Comparison of ENCODE assay signal across 8 cellular contexts in the genomic region with DNA sequence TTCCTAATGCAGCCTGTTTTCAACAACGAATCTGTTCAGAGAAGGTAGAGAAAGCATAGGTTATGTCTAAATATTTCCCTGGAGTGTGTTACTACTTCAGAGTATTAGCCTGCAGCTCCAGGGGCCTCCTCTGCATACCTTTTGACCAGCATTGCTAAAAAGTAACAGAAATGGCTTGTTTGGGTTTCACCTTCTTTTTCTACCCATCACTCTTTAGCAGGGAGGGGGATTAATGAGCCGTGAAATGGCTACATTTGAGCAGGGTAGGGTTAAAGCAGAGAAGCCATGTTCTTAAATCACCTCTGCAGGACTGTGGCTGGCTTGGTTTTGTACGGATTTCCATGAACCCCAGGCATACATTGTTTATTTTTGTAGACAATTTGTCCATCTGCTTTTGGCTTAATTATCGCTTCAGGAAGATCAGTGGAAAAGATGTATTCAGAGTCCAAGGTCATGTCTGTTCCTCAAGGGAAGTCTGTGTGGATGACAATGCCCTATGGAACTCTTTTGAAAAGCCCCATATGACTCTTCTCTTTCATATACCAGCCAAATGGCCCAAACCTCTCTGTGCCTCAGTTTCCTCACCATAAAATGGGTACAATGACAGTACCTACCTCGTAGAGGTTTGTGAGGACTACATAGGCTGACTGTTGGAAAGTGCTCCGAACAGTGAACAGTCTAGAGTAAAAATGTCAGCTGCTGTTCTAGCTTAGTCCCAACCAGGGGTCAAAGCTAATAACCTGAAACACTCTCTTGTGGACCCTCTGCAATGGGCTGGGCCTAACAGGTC.
A peak's percentile ranks its signal among the peaks of the same experiment; 100 is the strongest.
DNase-seq lines count a peak whose midpoint lies in the region; ATAC-seq, FAIRE-seq and TF ChIP-seq lines count a peak whose summit lies in the region.

No MANE protein-coding gene starts in this region.

- H3K27ac ChIP-seq in liver (ENCODE audit: low read depth in 1 of 2, low read length in 2 of 2), result peak overlapping the region; percentile 63 to 72
- H3K27ac ChIP-seq in HepG2 (ENCODE audit: extremely low read length, insufficient read depth, low read length), result no peak overlapping the region
- peak overlapping the region; percentile 51 for H3K27ac ChIP-seq in adipose tissue (ENCODE audit: low read depth, low read length)
- H3K27ac ChIP-seq in mesodermal cell (ENCODE audit: low read depth, low read length, severe bottlenecking), result peak overlapping the region; percentile 89
- H3K27ac ChIP-seq in substantia nigra (ENCODE audit: low read depth, low read length, poor library complexity, severe bottlenecking), result no peak overlapping the region

- no peaks in the 10 kb centered on the region for H3K79me2 ChIP-seq in HepG2 (ENCODE audit: insufficient read depth, low read length)

- TF ChIP-seq RAD21 in liver (IDR thresholded peaks at IDR 0.05), result no peak
- TF ChIP-seq RAD21 in HepG2 (CRISPR knock-in tag; IDR thresholded peaks at IDR 0.05), result no peak

- no peaks in the 10 kb centered on the region for H3K4me1 Mint-ChIP-seq in stimulated activated memory B cell treated with anti-CD40 and anti-IgM and Interleukin-4, amounts not matched to agents 10 μg/mL and 1 μg/mL and 100 μg/mL, for 72 hours

- no peak for FAIRE-seq in HepG2 (lab: Jason Lieb, UNC)

- TF ChIP-seq CTCF in liver (IDR thresholded peaks at IDR 0.05; ENCODE audit: low read depth, low read length, missing input control), result no peak
- no peak for TF ChIP-seq CTCF in HepG2 (CRISPR knock-in tag; IDR thresholded peaks at IDR 0.05)

- in situ Hi-C loops in HepG2 (cut with HindIII; ENCODE audit: extremely low pct_ligation_motif_present, low pct_unique_long_range_greater_than_20kb), result loop anchor here (5.0 to 25.0 kb wide), 2 partner anchors 189 to 1449 kb away; no protein-coding TSS in a partner anchor

- no peak overlapping the region for H3K4me2 ChIP-seq in HepG2 (ENCODE audit: low read depth, low read length)

- H3K4me3 ChIP-seq in liver (ENCODE audit: low read depth in 1 of 3, low read length in 3 of 3) (no peak overlapping the region), HepG2 (replicated peaks in 1 of 3; ENCODE audit: insufficient read depth in 1 of 3, low read depth in 2 of 3, low read length in 3 of 3) (no peak overlapping the region), mesodermal cell (ENCODE audit: extremely low read depth, insufficient read depth, low read length, poor library complexity, severe bottlenecking) (no peak overlapping the region)

- 80% methylated on average over 6 of the region's 6 CpGs for WGBS in liver
- 31% methylated on average over 6 of the region's 6 CpGs for WGBS in HepG2 (ENCODE audit: low lambda C conversion rate)
- WGBS in adipose tissue, 3 donors, result 52 to 69% (median 61%) methylated on average over 6 of the region's 6 CpGs
- WGBS in mesodermal cell (ENCODE audit: insufficient coverage in 2 of 2), 2 experiments, result 90 to 95% methylated on average over 4 to 6 of the region's 6 CpGs

- no peaks in the 10 kb centered on the region for H3K9me3 ChIP-seq in liver (ENCODE audit: control insufficient read depth in 4 of 4, low read length in 3 of 4)
- no peaks in the 10 kb centered on the region for H3K9me3 ChIP-seq in HepG2 (ENCODE audit: low read length)
- H3K9me3 ChIP-seq in mesodermal cell (ENCODE audit: control insufficient read depth, low read length), result no peaks in the 10 kb centered on the region

- H3K4me1 ChIP-seq in liver (ENCODE audit: control insufficient read depth in 4 of 4, insufficient read depth in 4 of 4, low read length in 3 of 4) (peaks cover 0 to 7% (median under 1%) of the 10 kb centered on the region in 4 donors), HepG2 (ENCODE audit: insufficient read depth, low read length) (no peaks in the 10 kb centered on the region), mesodermal cell (ENCODE audit: control insufficient read depth, insufficient read depth, low read length, poor library complexity, severe bottlenecking) (peaks cover 66% of the 10 kb centered on the region)

- H4K20me1 ChIP-seq in HepG2 (ENCODE audit: insufficient read depth, low read length), result no peaks in the 10 kb centered on the region

- BruUV-seq in HepG2 (replicated peaks; lab: Mats Ljungman, UMichigan), result no TSS peak

- no peak overlapping the region for H2AFZ ChIP-seq in HepG2 (ENCODE audit: low read length)

- DNase-seq in HepG2 (ENCODE audit: low spot score) (no peak), substantia nigra (lab: John Stamatoyannopoulos, UW) (no peak)

- intact Hi-C loops in HepG2 (cut with micrococcal nuclease; ENCODE audit: unreplicated experiment), result loop anchor here (1.0 to 5.0 kb wide), 2 partner anchors 189 to 1449 kb away; no protein-coding TSS in a partner anchor

- H3K9me3 Mint-ChIP-seq in stimulated activated memory B cell treated with anti-CD40 and anti-IgM and Interleukin-4, amounts not matched to agents 10 μg/mL and 1 μg/mL and 100 μg/mL, for 72 hours, result peaks cover 3% of the 10 kb centered on the region

- H3K27me3 ChIP-seq in liver (ENCODE audit: control insufficient read depth in 4 of 4, insufficient read depth in 4 of 4, low read length in 3 of 4) (no peaks in the 10 kb centered on the region), HepG2 (ENCODE audit: control insufficient read depth in 1 of 2, insufficient read depth in 2 of 2, low read length in 2 of 2) (peaks cover 1 to 29% of the 10 kb centered on the region in 2 experiments; a peak in 3 of 5 replicates)

- H3K36me3 Mint-ChIP-seq in stimulated activated memory B cell treated with anti-CD40 and anti-IgM and Interleukin-4, amounts not matched to agents 10 μg/mL and 1 μg/mL and 100 μg/mL, for 72 hours, result no peaks in the 10 kb centered on the region

- H3K36me3 ChIP-seq in liver (ENCODE audit: control insufficient read depth in 4 of 4, insufficient read depth in 3 of 4, low read depth in 1 of 4, low read length in 3 of 4) (no peaks in the 10 kb centered on the region), HepG2 (replicated peaks in 1 of 2; ENCODE audit: control insufficient read depth in 1 of 2, insufficient read depth in 2 of 2, low read length in 2 of 2) (no peaks in the 10 kb centered on the region), mesodermal cell (ENCODE audit: control insufficient read depth, insufficient read depth, low read length) (peaks cover 57% of the 10 kb centered on the region)

- H3K9ac ChIP-seq in liver (ENCODE audit: low read depth in 1 of 2, low read length in 2 of 2) (no peak overlapping the region), HepG2 (ENCODE audit: insufficient read depth, low read depth, low read length) (no peak overlapping the region)

- TF ChIP-seq EP300 in HepG2 (IDR thresholded peaks at IDR 0.05; ENCODE audit: low read depth in 2 of 2, low read length in 2 of 2) (no peak), HepG2 (CRISPR knock-in tag; IDR thresholded peaks at IDR 0.05; ENCODE audit: borderline replicate concordance) (no peak)

- H3K27me3 Mint-ChIP-seq in stimulated activated memory B cell treated with anti-CD40 and anti-IgM and Interleukin-4, amounts not matched to agents 10 μg/mL and 1 μg/mL and 100 μg/mL, for 72 hours, result peaks cover 28% of the 10 kb centered on the region

- POLR2A ChIA-PET in HepG2 (lab: Yijun Ruan, JAX), result no interaction called here

- ATAC-seq in HepG2 (no peak), GM18867 (IDR thresholded peaks at IDR 0.05; ENCODE audit: unreplicated experiment) (no peak), HG02973 (IDR thresholded peaks at IDR 0.05; ENCODE audit: unreplicated experiment) (no peak)
- no peak for ATAC-seq in stimulated activated memory B cell treated with anti-CD40 and anti-IgM and Interleukin-4, amounts not matched to agents 10 μg/mL and 1 μg/mL and 100 μg/mL, for 72 hours

- no peak for TF ChIP-seq POLR2A in HepG2 (IDR thresholded peaks at IDR 0.05; ENCODE audit: insufficient read depth in 1 of 2, low read depth in 2 of 2, low read length in 2 of 2)

- no peak overlapping the region for H3K27ac Mint-ChIP-seq in stimulated activated memory B cell treated with anti-CD40 and anti-IgM and Interleukin-4, amounts not matched to agents 10 μg/mL and 1 μg/mL and 100 μg/mL, for 72 hours

- CTCF ChIA-PET in HepG2 (lab: Yijun Ruan, JAX; ENCODE audit: low intra/inter-chr PET ratio, low total read pairs), result interaction anchor here (2.9 kb wide), 1 partner anchor 189 kb away, joined by 32 read pairs; no protein-coding TSS in a partner anchor

- H3K4me3 Mint-ChIP-seq in stimulated activated memory B cell treated with anti-CD40 and anti-IgM and Interleukin-4, amounts not matched to agents 10 μg/mL and 1 μg/mL and 100 μg/mL, for 72 hours, result no peak overlapping the region

TF ChIP-seq in liver, 16 proteins besides CTCF, POLR2A, EP300 and RAD21:
- no peak for TF ChIP-seq JUND (IDR thresholded peaks at IDR 0.05)
- TF ChIP-seq, protein P1, sequence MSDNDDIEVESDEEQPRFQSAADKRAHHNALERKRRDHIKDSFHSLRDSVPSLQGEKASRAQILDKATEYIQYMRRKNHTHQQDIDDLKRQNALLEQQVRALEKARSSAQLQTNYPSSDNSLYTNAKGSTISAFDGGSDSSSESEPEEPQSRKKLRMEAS (IDR thresholded peaks at IDR 0.05), result peak; percentile 22
- TF ChIP-seq, protein P2, sequence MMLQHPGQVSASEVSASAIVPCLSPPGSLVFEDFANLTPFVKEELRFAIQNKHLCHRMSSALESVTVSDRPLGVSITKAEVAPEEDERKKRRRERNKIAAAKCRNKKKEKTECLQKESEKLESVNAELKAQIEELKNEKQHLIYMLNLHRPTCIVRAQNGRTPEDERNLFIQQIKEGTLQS (IDR thresholded peaks at IDR 0.05), result no peak

TF ChIP-seq in HepG2, 621 proteins besides CTCF, POLR2A, EP300 and RAD21 (continues in another document):
- TF ChIP-seq, protein P3, sequence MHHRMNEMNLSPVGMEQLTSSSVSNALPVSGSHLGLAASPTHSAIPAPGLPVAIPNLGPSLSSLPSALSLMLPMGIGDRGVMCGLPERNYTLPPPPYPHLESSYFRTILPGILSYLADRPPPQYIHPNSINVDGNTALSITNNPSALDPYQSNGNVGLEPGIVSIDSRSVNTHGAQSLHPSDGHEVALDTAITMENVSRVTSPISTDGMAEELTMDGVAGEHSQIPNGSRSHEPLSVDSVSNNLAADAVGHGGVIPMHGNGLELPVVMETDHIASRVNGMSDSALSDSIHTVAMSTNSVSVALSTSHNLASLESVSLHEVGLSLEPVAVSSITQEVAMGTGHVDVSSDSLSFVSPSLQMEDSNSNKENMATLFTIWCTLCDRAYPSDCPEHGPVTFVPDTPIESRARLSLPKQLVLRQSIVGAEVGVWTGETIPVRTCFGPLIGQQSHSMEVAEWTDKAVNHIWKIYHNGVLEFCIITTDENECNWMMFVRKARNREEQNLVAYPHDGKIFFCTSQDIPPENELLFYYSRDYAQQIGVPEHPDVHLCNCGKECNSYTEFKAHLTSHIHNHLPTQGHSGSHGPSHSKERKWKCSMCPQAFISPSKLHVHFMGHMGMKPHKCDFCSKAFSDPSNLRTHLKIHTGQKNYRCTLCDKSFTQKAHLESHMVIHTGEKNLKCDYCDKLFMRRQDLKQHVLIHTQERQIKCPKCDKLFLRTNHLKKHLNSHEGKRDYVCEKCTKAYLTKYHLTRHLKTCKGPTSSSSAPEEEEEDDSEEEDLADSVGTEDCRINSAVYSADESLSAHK (CRISPR knock-in tag; IDR thresholded peaks at IDR 0.05; ENCODE audit: borderline replicate concordance), result no peak
- TF ChIP-seq NFIC (IDR thresholded peaks at IDR 0.05; ENCODE audit: low read length) (no peak), ZNF557 (CRISPR knock-in tag; IDR thresholded peaks at IDR 0.05) (no peak)

Comparison
In these comparisons a context has a peak if more than half of its experiments do, and no peak if none do; other contexts are left out.
1. H3K27ac ChIP-seq: peak in liver (2 of 2), adipose tissue (single experiment) and mesodermal cell (single experiment); none in HepG2 (single experiment) and substantia nigra (single experiment).